Comparison of ENCODE assay signal across 9 cellular contexts in genomic region chr16:57539072-57539796, GRCh38. TPM values are rescaled to one million over a fixed set of nuclear protein-coding genes. Genes with fewer than 3 reads are reported as not detected.
DNase-seq lines count a peak whose midpoint lies in the region; ATAC-seq and TF ChIP-seq lines count a peak whose summit lies in the region.
"Had no signal": no experiment of that assay in that cellular context is flagged by ENCODE, and none has a peak within 500 bp of the region (broad histone marks: within the 10 kb centered on the region; RNA-seq: fewer than 3 reads in every experiment).

No MANE protein-coding gene starts in this region.

- peak; percentile 93 for DNase-seq in GM12865 (ENCODE audit: low read depth)
- peak; percentile 61 for DNase-seq in GM20000 (ENCODE audit: low spot score)
- no peak for DNase-seq in activated naive CD8-positive, alpha-beta T cell treated with anti-CD3 and anti-CD28 coated beads for 36 hours
- DNase-seq in COLO668 (lab: John Stamatoyannopoulos, UW; ENCODE audit: unreplicated experiment): no peak
- DNase-seq in activated CD4-positive, CD25-positive, alpha-beta regulatory T cell (lab: John Stamatoyannopoulos, UW): no peak
- no peak for DNase-seq in smooth muscle cell (lab: John Stamatoyannopoulos, UW; ENCODE audit: unreplicated experiment)
- DNase-seq in gastrocnemius medialis: no peak

- no peaks in the 10 kb centered on the region for H3K27me3 Mint-ChIP-seq in activated naive CD8-positive, alpha-beta T cell treated with anti-CD3 and anti-CD28 coated beads for 36 hours

- peak overlapping the region; percentile 76 for H3K4me3 ChIP-seq in GM12865 (ENCODE audit: low read depth, low read length)
- H3K4me3 ChIP-seq in smooth muscle cell: no peak overlapping the region
- no peak overlapping the region for H3K4me3 ChIP-seq in gastrocnemius medialis
- H3K4me3 ChIP-seq: lung had no signal

- peaks cover 60% of the 10 kb centered on the region for H3K4me1 Mint-ChIP-seq in activated naive CD8-positive, alpha-beta T cell treated with anti-CD3 and anti-CD28 coated beads for 36 hours

- H3K27me3 ChIP-seq in smooth muscle cell (ENCODE audit: low read depth) (no peaks in the 10 kb centered on the region), gastrocnemius medialis (no peaks in the 10 kb centered on the region)

- no peak for TF ChIP-seq POLR2A in gastrocnemius medialis (IDR thresholded peaks at IDR 0.05)

- H3K9me3 Mint-ChIP-seq in activated naive CD8-positive, alpha-beta T cell treated with anti-CD3 and anti-CD28 coated beads for 36 hours: no peaks in the 10 kb centered on the region

- H4K20me1 ChIP-seq in smooth muscle cell (ENCODE audit: low read depth): no peaks in the 10 kb centered on the region

- peaks cover 16% of the 10 kb centered on the region for H3K79me2 ChIP-seq in smooth muscle cell (ENCODE audit: low read depth)

- H3K9ac ChIP-seq in smooth muscle cell (ENCODE audit: low read depth): no peak overlapping the region

- intact Hi-C loops in gastrocnemius medialis (cut with DNase I; ENCODE audit: low total_unique reads): loop anchor here (5.0 kb wide), 1 partner anchor 237 kb away; no protein-coding TSS in a partner anchor

- H3K9me3 ChIP-seq in smooth muscle cell (replicated peaks; ENCODE audit: low read depth) (no peaks in the 10 kb centered on the region), gastrocnemius medialis (no peaks in the 10 kb centered on the region)

- peaks cover 21% of the 10 kb centered on the region for H3K4me1 ChIP-seq in smooth muscle cell (ENCODE audit: low read depth)
- peaks cover 0 to 6% of the 10 kb centered on the region in 2 donors for H3K4me1 ChIP-seq in gastrocnemius medialis

- peak overlapping the region; percentile 92 for H3K27ac Mint-ChIP-seq in activated naive CD8-positive, alpha-beta T cell treated with anti-CD3 and anti-CD28 coated beads for 36 hours

- H3K36me3 ChIP-seq in smooth muscle cell (ENCODE audit: low read depth): no peaks in the 10 kb centered on the region
- H3K36me3 ChIP-seq in gastrocnemius medialis: no peaks in the 10 kb centered on the region

- H3K4me2 ChIP-seq in smooth muscle cell: no peak overlapping the region

- no peak overlapping the region for H2AFZ ChIP-seq in smooth muscle cell (ENCODE audit: low read depth)

- in situ Hi-C loops in gastrocnemius medialis (cut with MboI; ENCODE audit: low sequenced_read_pairs in 4 of 4): no loop called here

- 93% methylated on average over 10 of the region's 10 CpGs for WGBS in smooth muscle cell (ENCODE audit: low lambda C conversion rate)

- peak; percentile 39 for ATAC-seq in HG03457 (IDR thresholded peaks at IDR 0.05; ENCODE audit: unreplicated experiment)
- ATAC-seq in gastrocnemius medialis: no peak

- TF ChIP-seq CTCF in GM12865 (IDR thresholded peaks at IDR 0.05; ENCODE audit: insufficient read depth, low read depth, low read length, missing control alignments) (no peak), GM20000 (IDR thresholded peaks at IDR 0.05; ENCODE audit: extremely low read depth, missing control alignments) (no peak), smooth muscle cell (IDR thresholded peaks at IDR 0.05; ENCODE audit: borderline replicate concordance, insufficient read depth, poor library complexity, severe bottlenecking) (no peak), gastrocnemius medialis (IDR thresholded peaks at IDR 0.05 in 4 of 5, conservative IDR thresholded peaks at IDR 0.05 in 1 of 5) (no peak)

- H3K36me3 Mint-ChIP-seq in activated naive CD8-positive, alpha-beta T cell treated with anti-CD3 and anti-CD28 coated beads for 36 hours: peaks cover 2% of the 10 kb centered on the region

- H3K4me3 Mint-ChIP-seq in activated naive CD8-positive, alpha-beta T cell treated with anti-CD3 and anti-CD28 coated beads for 36 hours: no peak overlapping the region

- H3F3A ChIP-seq in smooth muscle cell (ENCODE audit: low read depth): no peaks in the 10 kb centered on the region

- H3K27ac ChIP-seq in smooth muscle cell (ENCODE audit: low read depth) (no peak overlapping the region), gastrocnemius medialis (no peak overlapping the region)

RNA-seq across cellular contexts. Expression of gene CCDC102A, which starts 2.9 kb away (rescaled TPM):
- total RNA-seq in activated naive CD8-positive, alpha-beta T cell treated with anti-CD3 and anti-CD28 coated beads for 36 hours: 10 to 100 TPM in 1 of 2 experiments, 1 to 10 TPM in 1; 8.7 to 10.2 TPM
- 10.8 and 13.4 TPM in 2 replicates for total RNA-seq in smooth muscle cell
- polyA plus RNA-seq in smooth muscle cell: 21.9 and 25.3 TPM in 2 replicates
- total RNA-seq in gastrocnemius medialis: 1 to 10 TPM; 1.2 to 9.3 (median 3.4) TPM

RNA-seq across cellular contexts. Expression of gene ADGRG5, which starts 3.2 kb away (rescaled TPM):
- total RNA-seq in activated naive CD8-positive, alpha-beta T cell treated with anti-CD3 and anti-CD28 coated beads for 36 hours: 1 to 10 TPM; 1.3 to 1.4 TPM
- total RNA-seq in smooth muscle cell (not detected in 2 replicates), gastrocnemius medialis (not detected)
- polyA plus RNA-seq in smooth muscle cell: not detected in 2 replicates

RNA-seq across cellular contexts. Expression of gene DOK4, which starts 52.9 kb away (rescaled TPM):
- total RNA-seq in activated naive CD8-positive, alpha-beta T cell treated with anti-CD3 and anti-CD28 coated beads for 36 hours: 1 to 10 TPM; 4.5 to 4.8 TPM
- total RNA-seq in smooth muscle cell: 36.5 and 43.5 TPM in 2 replicates
- polyA plus RNA-seq in smooth muscle cell: 73.6 and 95.6 TPM in 2 replicates
- total RNA-seq in gastrocnemius medialis: 1 to 10 TPM; 2.2 to 3.6 (median 2.9) TPM

Comparison
In these comparisons a context has a peak if more than half of its experiments do, and no peak if none do; other contexts are left out.
1. DNase-seq: peak in GM12865 (single experiment) and GM20000 (single experiment); none in activated naive CD8-positive, alpha-beta T cell treated with anti-CD3 and anti-CD28 coated beads for 36 hours (single experiment), COLO668 (single experiment), activated CD4-positive, CD25-positive, alpha-beta regulatory T cell (0 of 4), smooth muscle cell (single experiment) and gastrocnemius medialis (0 of 2).